1 cellular context compared by ENCODE assay signal in the genomic region with DNA sequence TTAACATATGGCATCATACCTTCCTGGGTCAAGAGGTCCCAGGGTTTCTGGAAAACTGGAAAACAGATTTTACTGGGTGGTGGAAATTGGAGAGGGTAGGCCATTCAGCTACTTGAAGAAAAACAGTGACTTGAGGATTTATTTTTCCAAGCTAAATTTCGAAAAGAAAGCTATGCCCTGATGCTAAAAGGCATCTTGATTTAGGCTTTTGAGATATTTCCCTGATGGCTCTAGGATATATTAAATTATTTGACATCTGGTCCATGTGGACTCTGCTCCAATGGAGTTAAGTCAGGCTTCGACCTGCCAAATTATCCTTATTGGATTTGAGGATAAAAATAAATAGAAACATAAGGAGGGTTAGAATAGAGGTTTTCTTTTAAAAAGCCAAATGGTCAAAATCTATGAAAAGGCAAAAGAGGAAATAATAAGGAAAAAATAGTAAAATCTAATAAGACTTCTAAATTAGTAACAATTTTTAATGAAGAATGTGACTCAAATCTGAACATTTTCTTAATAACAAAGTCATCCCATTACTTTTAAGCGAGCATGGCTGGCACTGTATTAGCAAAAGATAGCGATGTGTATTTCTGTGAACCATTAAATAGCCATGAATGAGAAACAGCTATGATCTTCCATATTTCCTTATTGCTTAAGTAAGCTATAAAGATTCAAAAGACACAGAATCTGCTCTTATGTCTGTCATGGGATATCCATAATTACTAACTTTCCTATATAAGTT.
TF ChIP-seq lines count a peak whose summit lies in the region.

No MANE protein-coding gene starts in this region.

TF ChIP-seq in SK-N-SH, 30 proteins besides CTCF, POLR2A, EP300 and RAD21 (continued from another document):
- TF ChIP-seq TEAD4 (IDR thresholded peaks at IDR 0.05; ENCODE audit: borderline replicate concordance, insufficient read depth) = 0 out of 2 replicates have a peak, but pooled peaks have one; percentile 22
- TF ChIP-seq NRF1 (IDR thresholded peaks at IDR 0.05; ENCODE audit: low read depth, low read length) = no peak
- peak; percentile 74; the same call in 1 of the 2 replicates for TF ChIP-seq FOXJ3 (CRISPR knock-in tag; IDR thresholded peaks at IDR 0.05)
- TF ChIP-seq, protein P1, sequence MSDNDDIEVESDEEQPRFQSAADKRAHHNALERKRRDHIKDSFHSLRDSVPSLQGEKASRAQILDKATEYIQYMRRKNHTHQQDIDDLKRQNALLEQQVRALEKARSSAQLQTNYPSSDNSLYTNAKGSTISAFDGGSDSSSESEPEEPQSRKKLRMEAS (IDR thresholded peaks at IDR 0.05; ENCODE audit: low read depth) = no peak
- peak; percentile 49 for TF ChIP-seq CHD2 (IDR thresholded peaks at IDR 0.05; ENCODE audit: low read length, partially characterized antibody)
- peak; percentile 45; the same call in 1 of the 2 replicates for TF ChIP-seq MXI1 (IDR thresholded peaks at IDR 0.05; ENCODE audit: low read depth, low read length)
- peak; percentile 73; the same call in 1 of the 2 replicates for TF ChIP-seq RCOR1 (IDR thresholded peaks at IDR 0.05; ENCODE audit: low read length)
TF ChIP-seq in SK-N-SH: peak in this region for 8.
